ENCODE assay signal across 1 cellular context in genomic region chr4:110616162-110617062, GRCh38.
TF ChIP-seq lines count a peak whose summit lies in the region.

No MANE protein-coding gene starts in this region.

TF ChIP-seq in K562, 482 proteins besides CTCF, POLR2A, EP300 and RAD21:
- TF ChIP-seq NCOR1 (IDR thresholded peaks at IDR 0.05) (no peak), SRSF7 (optimal IDR thresholded peaks at IDR 0.05; ENCODE audit: low read depth, low read length) (no peak), CSDE1 (IDR thresholded peaks at IDR 0.05) (no peak), HIVEP1 (CRISPR knock-in tag; IDR thresholded peaks at IDR 0.05) (no peak), SMC3 (conservative IDR thresholded peaks at IDR 0.05; ENCODE audit: insufficient read depth, low read depth, low read length) (no peak), CBX3 (IDR thresholded peaks at IDR 0.05; ENCODE audit: borderline replicate concordance in 1 of 2, low read length in 2 of 2) (no peak), RNF2 (IDR thresholded peaks at IDR 0.05) (peak; percentile 4; the same call in 1 of the 2 replicates), CBX2 (IDR thresholded peaks at IDR 0.05; ENCODE audit: insufficient read depth, low read length, poor library complexity, severe bottlenecking) (peak; percentile 51), NFATC3 (IDR thresholded peaks at IDR 0.05) (no peak), EP400 (IDR thresholded peaks at IDR 0.05) (no peak), CBX8 (IDR thresholded peaks at IDR 0.05; ENCODE audit: borderline replicate concordance, extremely low read depth, low read depth, low read length, poor library complexity, severe bottlenecking) (peak; percentile 83), THAP7 (CRISPR knock-in tag; IDR thresholded peaks at IDR 0.05) (no peak), MEIS2 (IDR thresholded peaks at IDR 0.05; ENCODE audit: partially characterized antibody) (no peak), GATA2 (CRISPR knock-in tag; IDR thresholded peaks at IDR 0.05) (no peak), GABPB2 (CRISPR knock-in tag; conservative IDR thresholded peaks at IDR 0.05) (no peak), DNMT1 (IDR thresholded peaks at IDR 0.05) (no peak)
